ENCODE assay signal across 13 cellular contexts in genomic region chr10:8245131-8246117, GRCh38.
A peak's percentile ranks its signal among the peaks of the same experiment; 100 is the strongest.
DNase-seq lines count a peak whose midpoint lies in the region; ATAC-seq and TF ChIP-seq lines count a peak whose summit lies in the region.
"Had no signal": no experiment of that assay in that cellular context is flagged by ENCODE, and none has a peak within 500 bp of the region (broad histone marks: within the 10 kb centered on the region; RNA-seq: fewer than 3 reads in every experiment).

No MANE protein-coding gene starts in this region.

- peaks cover 20% of the 10 kb centered on the region for H3K9me3 Mint-ChIP-seq in activated CD4-positive, alpha-beta T cell treated with anti-CD3 and anti-CD28 coated beads, Interleukin-2, amount 10 ng/mL, durations not matched to agents 24 days and 14 days
- H3K9me3 Mint-ChIP-seq in activated CD4-positive, alpha-beta memory T cell treated with anti-CD3 and anti-CD28 coated beads for 36 hours: peaks cover 18% of the 10 kb centered on the region
- H3K9me3 Mint-ChIP-seq in natural killer cell: no peaks in the 10 kb centered on the region

- ATAC-seq in natural killer cell (peak; percentile 48 to 76 (median 53)), HG02571 (IDR thresholded peaks at IDR 0.05; ENCODE audit: unreplicated experiment) (no peak), Right ventricle myocardium superior (ENCODE audit: poor library complexity) (no peak)
- ATAC-seq: A549, left ventricle myocardium superior had no signal

- CTCF ChIA-PET in activated CD4-positive, alpha-beta memory T cell treated with anti-CD3 and anti-CD28 coated beads for 36 hours (lab: Charles Lee): no interaction called here

- POLR2A ChIA-PET in activated CD4-positive, alpha-beta memory T cell treated with anti-CD3 and anti-CD28 coated beads for 36 hours (lab: Charles Lee): no interaction called here

- peak; percentile 77 for DNase-seq in activated CD4-positive, alpha-beta T cell treated with anti-CD3 and anti-CD28 coated beads, Interleukin-2, amount 10 ng/mL, durations not matched to agents 24 days and 14 days
- no peak for DNase-seq in activated CD4-positive, alpha-beta T cell treated with anti-CD3 and anti-CD28 coated beads, Interleukin-2, amount 50 U/mL, for 48 hours
- DNase-seq in GM20000 (ENCODE audit: low spot score) (peak; percentile 28), natural killer cell (no peak), Right ventricle myocardium superior (no peak), T-helper 9 cell (no peak)
- DNase-seq in activated CD4-positive, alpha-beta memory T cell treated with anti-CD3 and anti-CD28 coated beads for 36 hours: peak; percentile 27
- DNase-seq: activated CD8-positive, alpha-beta memory T cell treated with anti-CD3 and anti-CD28 coated beads, Interleukin-2, amount 50 U/mL, for 4 hours; left ventricle myocardium superior had no signal

- H3K36me3 Mint-ChIP-seq in activated CD4-positive, alpha-beta T cell treated with anti-CD3 and anti-CD28 coated beads, Interleukin-2, amount 10 ng/mL, durations not matched to agents 24 days and 14 days (ENCODE audit: low read depth): peaks cover 22% of the 10 kb centered on the region
- H3K36me3 Mint-ChIP-seq in activated CD4-positive, alpha-beta memory T cell treated with anti-CD3 and anti-CD28 coated beads for 36 hours: no peaks in the 10 kb centered on the region
- H3K36me3 Mint-ChIP-seq in natural killer cell: no peaks in the 10 kb centered on the region
- H3K36me3 Mint-ChIP-seq: brain, type B pancreatic cell had no signal

- H3K27ac Mint-ChIP-seq in activated CD4-positive, alpha-beta T cell treated with anti-CD3 and anti-CD28 coated beads, Interleukin-2, amount 10 ng/mL, durations not matched to agents 24 days and 14 days: peak overlapping the region; percentile 88
- peak overlapping the region; percentile 82 for H3K27ac Mint-ChIP-seq in activated CD4-positive, alpha-beta memory T cell treated with anti-CD3 and anti-CD28 coated beads for 36 hours
- H3K27ac Mint-ChIP-seq in natural killer cell: peak overlapping the region; percentile 76 to 91
- H3K27ac Mint-ChIP-seq: brain, type B pancreatic cell had no signal

- peaks cover 55% of the 10 kb centered on the region for H3K4me1 Mint-ChIP-seq in activated CD4-positive, alpha-beta T cell treated with anti-CD3 and anti-CD28 coated beads, Interleukin-2, amount 10 ng/mL, durations not matched to agents 24 days and 14 days
- peaks cover 50% of the 10 kb centered on the region for H3K4me1 Mint-ChIP-seq in activated CD4-positive, alpha-beta memory T cell treated with anti-CD3 and anti-CD28 coated beads for 36 hours (ENCODE audit: low read depth)
- peaks cover 35 to 45% of the 10 kb centered on the region in 2 donors for H3K4me1 Mint-ChIP-seq in natural killer cell
- H3K4me1 Mint-ChIP-seq: brain had no signal

- intact Hi-C loops in activated CD4-positive, alpha-beta T cell treated with anti-CD3 and anti-CD28 coated beads, Interleukin-2, amount 10 ng/mL, durations not matched to agents 24 days and 14 days (cut with micrococcal nuclease): loop anchor here (1.0 to 10.0 kb wide), 3 partner anchors 9 to 1049 kb away; no protein-coding TSS in a partner anchor
- intact Hi-C loops in activated CD4-positive, alpha-beta memory T cell treated with anti-CD3 and anti-CD28 coated beads for 36 hours (cut with micrococcal nuclease): loop anchor here (1.0 kb wide), 1 partner anchor 112 kb away; no protein-coding TSS in a partner anchor
- intact Hi-C loops in natural killer cell (cut with micrococcal nuclease) (no loop called here), Right ventricle myocardium superior (cut with DNase I) (no loop called here)

- peak overlapping the region; percentile 67 for H3K4me3 Mint-ChIP-seq in activated CD4-positive, alpha-beta T cell treated with anti-CD3 and anti-CD28 coated beads, Interleukin-2, amount 10 ng/mL, durations not matched to agents 24 days and 14 days
- peak overlapping the region; percentile 18 for H3K4me3 Mint-ChIP-seq in activated CD4-positive, alpha-beta memory T cell treated with anti-CD3 and anti-CD28 coated beads for 36 hours
- peak overlapping the region; percentile 78 for H3K4me3 Mint-ChIP-seq in natural killer cell
- H3K4me3 Mint-ChIP-seq: brain, type B pancreatic cell had no signal

- TF ChIP-seq CTCF in GM20000 (IDR thresholded peaks at IDR 0.05; ENCODE audit: extremely low read depth, missing control alignments) (no peak), natural killer cell (IDR thresholded peaks at IDR 0.05) (no peak)

- H3K27me3 Mint-ChIP-seq in activated CD4-positive, alpha-beta T cell treated with anti-CD3 and anti-CD28 coated beads, Interleukin-2, amount 10 ng/mL, durations not matched to agents 24 days and 14 days: no peaks in the 10 kb centered on the region
- no peaks in the 10 kb centered on the region for H3K27me3 Mint-ChIP-seq in activated CD4-positive, alpha-beta memory T cell treated with anti-CD3 and anti-CD28 coated beads for 36 hours
- no peaks in the 10 kb centered on the region for H3K27me3 Mint-ChIP-seq in natural killer cell (ENCODE audit: low read depth in 2 of 2)

Comparison
In these comparisons a context has a peak if more than half of its experiments do, and no peak if none do; other contexts are left out.
1. DNase-seq: peak in activated CD4-positive, alpha-beta T cell treated with anti-CD3 and anti-CD28 coated beads, Interleukin-2, amount 10 ng/mL, durations not matched to agents 24 days and 14 days (single experiment), GM20000 (single experiment) and activated CD4-positive, alpha-beta memory T cell treated with anti-CD3 and anti-CD28 coated beads for 36 hours (single experiment); none in activated CD4-positive, alpha-beta T cell treated with anti-CD3 and anti-CD28 coated beads, Interleukin-2, amount 50 U/mL, for 48 hours (0 of 2), natural killer cell (single experiment), Right ventricle myocardium superior (single experiment) and T-helper 9 cell (single experiment).
2. H3K4me3 Mint-ChIP-seq: peak in every context shown above with its lines; median percentile 78 in natural killer cell; 67 in activated CD4-positive, alpha-beta T cell treated with anti-CD3 and anti-CD28 coated beads, Interleukin-2, amount 10 ng/mL, durations not matched to agents 24 days and 14 days; 18 in activated CD4-positive, alpha-beta memory T cell treated with anti-CD3 and anti-CD28 coated beads for 36 hours.
3. ATAC-seq: peak in natural killer cell (3 of 3); none in HG02571 (single experiment) and Right ventricle myocardium superior (single experiment).
4. intact Hi-C loops: an anchor here in activated CD4-positive, alpha-beta T cell treated with anti-CD3 and anti-CD28 coated beads, Interleukin-2, amount 10 ng/mL, durations not matched to agents 24 days and 14 days (1.0 to 10.0 kb wide) and activated CD4-positive, alpha-beta memory T cell treated with anti-CD3 and anti-CD28 coated beads for 36 hours (1.0 kb wide); none called in natural killer cell and Right ventricle myocardium superior.
5. Peak in every context shown above with its lines, with median percentiles within 50 percentile points of each other: H3K27ac Mint-ChIP-seq.